Comparison of ENCODE assay signal across 32 cellular contexts in genomic region chr15:52794665-52795463, GRCh38. TPM values are rescaled to one million over a fixed set of nuclear protein-coding genes. Genes with fewer than 3 reads are reported as not detected.
A peak's percentile ranks its signal among the peaks of the same experiment; 100 is the strongest.
DNase-seq lines count a peak whose midpoint lies in the region; ATAC-seq, FAIRE-seq and TF ChIP-seq lines count a peak whose summit lies in the region.
"Had no signal": no experiment of that assay in that cellular context is flagged by ENCODE, and none has a peak within 500 bp of the region (broad histone marks: within the 10 kb centered on the region; RNA-seq: fewer than 3 reads in every experiment).

No MANE protein-coding gene starts in this region.

- TF ChIP-seq CTCF in activated B cell treated with CpG ODN at 0.5 μM for 24 hours (IDR thresholded peaks at IDR 0.05) (no peak), kidney (IDR thresholded peaks at IDR 0.05; ENCODE audit: borderline replicate concordance, extremely low read depth, insufficient read depth) (no peak)

- intact Hi-C loops in activated B cell treated with CpG ODN at 0.5 μM for 24 hours (cut with micrococcal nuclease) (no loop called here), kidney (cut with DNase I) (no loop called here)

- ATAC-seq in activated B cell treated with CpG ODN at 0.5 μM for 24 hours (ENCODE audit: low read depth): no peak
- no peak for ATAC-seq in stimulated activated naive B cell treated with anti-CD40 and anti-IgM and Interleukin-4, amounts not matched to agents 10 μg/mL and 1 μg/mL and 100 μg/mL, for 72 hours (replicated peaks)
- ATAC-seq: gastrocnemius medialis; pancreas; right lobe of liver; stimulated activated effector memory CD8-positive, alpha-beta T cell treated with anti-CD3 and anti-CD28 coated beads, Interleukin-12 subunit alpha, Interleukin-12 subunit beta, amount 100 ng/mL, for 72 hours had no signal

- H3K27ac ChIP-seq in kidney (ENCODE audit: low read depth in 2 of 2, low read length in 2 of 2): no peak overlapping the region
- H3K27ac ChIP-seq: gastrocnemius medialis, pancreas, right lobe of liver, SK-N-MC, upper lobe of left lung had no signal

- no peaks in the 10 kb centered on the region for H3K36me3 ChIP-seq in kidney (ENCODE audit: control insufficient read depth in 1 of 2, insufficient read depth in 2 of 2, low read length in 2 of 2)
- H3K36me3 ChIP-seq: gastrocnemius medialis, pancreas, right lobe of liver, upper lobe of left lung had no signal

- no peaks in the 10 kb centered on the region for H3K36me3 Mint-ChIP-seq in activated naive CD4-positive, alpha-beta T cell treated with anti-CD3 and anti-CD28 coated beads, Interleukin-2, amount 50 U/mL, for 24 hours
- no peaks in the 10 kb centered on the region for H3K36me3 Mint-ChIP-seq in activated B cell treated with CpG ODN at 0.5 μM for 24 hours (ENCODE audit: low read depth)
- H3K36me3 Mint-ChIP-seq in stimulated activated naive B cell treated with anti-CD40 and anti-IgM and Interleukin-4, amounts not matched to agents 10 μg/mL and 1 μg/mL and 100 μg/mL, for 72 hours: peaks cover 8 to 12% of the 10 kb centered on the region in 2 donors

- no peak for DNase-seq in activated naive CD4-positive, alpha-beta T cell treated with anti-CD3 and anti-CD28 coated beads, Interleukin-2, amount 50 U/mL, for 16 hours
- DNase-seq in activated B cell treated with CpG ODN at 0.5 μM for 24 hours (no peak), kidney (peak; percentile 66), GM19239 (ENCODE audit: insufficient read length, low spot score) (no peak), DMS 273 treated with DMSO at 0.1 percent for 48 hours (lab: John Stamatoyannopoulos, UW) (no peak), NCI-H1092 (lab: John Stamatoyannopoulos, UW) (no peak)
- no peak for DNase-seq in stimulated activated naive B cell treated with anti-CD40 and anti-IgM and Interleukin-4, amounts not matched to agents 10 μg/mL and 1 μg/mL and 100 μg/mL, for 72 hours
- DNase-seq: ACHN; COR-L47; dermis blood vessel endothelial cell; DND-41; gastrocnemius medialis; hippocampal formation; islet precursor cell; MV-4-11; NCI-H146; NCI-H2107; pancreas; right lobe of liver; stimulated activated CD4-positive, alpha-beta T cell treated with anti-CD3 and anti-CD28 coated beads, Interleukin-12 subunit alpha, Interleukin-12 subunit beta, amount 100 ng/mL, for 4 hours; stimulated activated CD4-positive, alpha-beta T cell treated with anti-CD3 and anti-CD28 coated beads, Interleukin-4, amount 100 ng/mL, for 24 hours; substantia nigra; T-helper 2 cell had no signal

- CTCF ChIA-PET in activated B cell treated with CpG ODN at 0.5 μM for 24 hours (lab: Charles Lee): no interaction called here

- FAIRE-seq in kidney (lab: Jason Lieb, UNC) (no peak), GM19239 (lab: Jason Lieb, UNC) (no peak)
- FAIRE-seq: pancreas had no signal

- H3K27me3 Mint-ChIP-seq in activated naive CD4-positive, alpha-beta T cell treated with anti-CD3 and anti-CD28 coated beads, Interleukin-2, amount 50 U/mL, for 24 hours: peaks cover 57% of the 10 kb centered on the region
- H3K27me3 Mint-ChIP-seq in activated B cell treated with CpG ODN at 0.5 μM for 24 hours: peaks cover 59% of the 10 kb centered on the region
- peaks cover 61 to 95% of the 10 kb centered on the region in 2 donors for H3K27me3 Mint-ChIP-seq in stimulated activated naive B cell treated with anti-CD40 and anti-IgM and Interleukin-4, amounts not matched to agents 10 μg/mL and 1 μg/mL and 100 μg/mL, for 72 hours

- H3K4me3 ChIP-seq in kidney (ENCODE audit: low read length in 2 of 2): no peak overlapping the region
- H3K4me3 ChIP-seq: gastrocnemius medialis, pancreas, right lobe of liver, SK-N-MC, upper lobe of left lung had no signal

- H3K9me3 ChIP-seq in kidney (ENCODE audit: control insufficient read depth in 1 of 2, low read length in 2 of 2): no peaks in the 10 kb centered on the region
- H3K9me3 ChIP-seq: gastrocnemius medialis, pancreas, right lobe of liver, upper lobe of left lung had no signal

- H3K4me1 Mint-ChIP-seq in activated naive CD4-positive, alpha-beta T cell treated with anti-CD3 and anti-CD28 coated beads, Interleukin-2, amount 50 U/mL, for 24 hours: peaks cover 19% of the 10 kb centered on the region
- H3K4me1 Mint-ChIP-seq in activated B cell treated with CpG ODN at 0.5 μM for 24 hours: peaks cover 12% of the 10 kb centered on the region
- peaks cover 18 to 41% of the 10 kb centered on the region in 2 donors for H3K4me1 Mint-ChIP-seq in stimulated activated naive B cell treated with anti-CD40 and anti-IgM and Interleukin-4, amounts not matched to agents 10 μg/mL and 1 μg/mL and 100 μg/mL, for 72 hours
- H3K4me1 Mint-ChIP-seq: nephron had no signal

- POLR2A ChIA-PET in activated B cell treated with CpG ODN at 0.5 μM for 24 hours (lab: Charles Lee): no interaction called here

- H3K4me1 ChIP-seq in kidney (ENCODE audit: control insufficient read depth in 1 of 2, insufficient read depth in 1 of 2, low read depth in 1 of 2, low read length in 2 of 2): peaks cover 0 to 6% of the 10 kb centered on the region in 2 donors

- peak overlapping the region; percentile 73 for H3K27ac Mint-ChIP-seq in activated naive CD4-positive, alpha-beta T cell treated with anti-CD3 and anti-CD28 coated beads, Interleukin-2, amount 50 U/mL, for 24 hours
- peak overlapping the region; percentile 30 for H3K27ac Mint-ChIP-seq in activated B cell treated with CpG ODN at 0.5 μM for 24 hours
- H3K27ac Mint-ChIP-seq in stimulated activated naive B cell treated with anti-CD40 and anti-IgM and Interleukin-4, amounts not matched to agents 10 μg/mL and 1 μg/mL and 100 μg/mL, for 72 hours: peak overlapping the region; percentile 90
- H3K27ac Mint-ChIP-seq: nephron; stimulated activated effector memory CD8-positive, alpha-beta T cell treated with anti-CD3 and anti-CD28 coated beads, Interleukin-12 subunit alpha, Interleukin-12 subunit beta, amount 100 ng/mL, for 72 hours had no signal

- H3K4me3 Mint-ChIP-seq in activated naive CD4-positive, alpha-beta T cell treated with anti-CD3 and anti-CD28 coated beads, Interleukin-2, amount 50 U/mL, for 24 hours: no peak overlapping the region
- H3K4me3 Mint-ChIP-seq in activated B cell treated with CpG ODN at 0.5 μM for 24 hours: no peak overlapping the region
- H3K4me3 Mint-ChIP-seq in stimulated activated naive B cell treated with anti-CD40 and anti-IgM and Interleukin-4, amounts not matched to agents 10 μg/mL and 1 μg/mL and 100 μg/mL, for 72 hours: no peak overlapping the region
- H3K4me3 Mint-ChIP-seq: nephron; stimulated activated effector memory CD8-positive, alpha-beta T cell treated with anti-CD3 and anti-CD28 coated beads, Interleukin-12 subunit alpha, Interleukin-12 subunit beta, amount 100 ng/mL, for 72 hours had no signal

- no peaks in the 10 kb centered on the region for H3K9me3 Mint-ChIP-seq in activated naive CD4-positive, alpha-beta T cell treated with anti-CD3 and anti-CD28 coated beads, Interleukin-2, amount 50 U/mL, for 24 hours
- H3K9me3 Mint-ChIP-seq in activated B cell treated with CpG ODN at 0.5 μM for 24 hours: peaks cover 4% of the 10 kb centered on the region
- H3K9me3 Mint-ChIP-seq in stimulated activated naive B cell treated with anti-CD40 and anti-IgM and Interleukin-4, amounts not matched to agents 10 μg/mL and 1 μg/mL and 100 μg/mL, for 72 hours: peaks cover 6 to 11% of the 10 kb centered on the region in 2 donors
- H3K9me3 Mint-ChIP-seq: activated T-helper 2 cell treated with anti-CD3 and anti-CD28 coated beads, Interferon-gamma antibody, Interleukin-2, Interleukin-4, amounts not matched to agents 10 μg/mL and 5 μg/mL and 100 μg/mL, durations not matched to agents 14 hours and 24 hours and 36 hours; stimulated activated effector memory CD8-positive, alpha-beta T cell treated with anti-CD3 and anti-CD28 coated beads, Interleukin-12 subunit alpha, Interleukin-12 subunit beta, amount 100 ng/mL, for 72 hours had no signal

- H3K9ac ChIP-seq in kidney (ENCODE audit: low read length in 2 of 2): no peak overlapping the region

RNA-seq across cellular contexts. Expression of gene ONECUT1, which starts 4.7 kb away (rescaled TPM):
- total RNA-seq in activated B cell treated with CpG ODN at 0.5 μM for 24 hours (0.44 TPM in 1 of 2 replicates, not detected in the other), kidney (not detected)
- not detected for polyA plus RNA-seq in kidney (ENCODE audit: insufficient read depth, low read depth, low replicate concordance)
- total RNA-seq: activated T-helper 2 cell treated with anti-CD3 and anti-CD28 coated beads, Interferon-gamma antibody, Interleukin-2, Interleukin-4, amounts not matched to agents 10 μg/mL and 5 μg/mL and 100 μg/mL, durations not matched to agents 14 hours and 24 hours and 36 hours; dermis blood vessel endothelial cell; gastrocnemius medialis; LHCN-M2; lower leg skin had no signal
- polyA plus RNA-seq: BJ had no signal

Comparison
In these comparisons a context has a peak if more than half of its experiments do, and no peak if none do; other contexts are left out.
1. H3K27ac Mint-ChIP-seq: peak in every context shown above with its lines; median percentile 90 in stimulated activated naive B cell treated with anti-CD40 and anti-IgM and Interleukin-4, amounts not matched to agents 10 μg/mL and 1 μg/mL and 100 μg/mL, for 72 hours; 73 in activated naive CD4-positive, alpha-beta T cell treated with anti-CD3 and anti-CD28 coated beads, Interleukin-2, amount 50 U/mL, for 24 hours; 30 in activated B cell treated with CpG ODN at 0.5 μM for 24 hours.